10 cellular contexts compared by ENCODE assay signal in genomic region chr20:59043698-59044097, GRCh38. TPM values are rescaled to one million over a fixed set of nuclear protein-coding genes. Genes with fewer than 3 reads are reported as not detected.
DNase-seq lines count a peak whose midpoint lies in the region; ATAC-seq and TF ChIP-seq lines count a peak whose summit lies in the region.
"Had no signal": no experiment of that assay in that cellular context is flagged by ENCODE, and none has a peak within 500 bp of the region (broad histone marks: within the 10 kb centered on the region; RNA-seq: fewer than 3 reads in every experiment).

No MANE protein-coding gene starts in this region.

- peak overlapping the region; percentile 74 for H3K4me3 Mint-ChIP-seq in T-helper 1 cell treated with Interleukin-12 subunit alpha and Interleukin-12 subunit beta and Interleukin-4 antibody, amounts not matched to agents 30 μg/mL and 1 μg/mL, for 36 hours
- H3K4me3 Mint-ChIP-seq in stimulated activated effector memory CD8-positive, alpha-beta T cell treated with anti-CD3 and anti-CD28 coated beads, Interleukin-12 subunit alpha, Interleukin-12 subunit beta, amount 100 ng/mL, for 72 hours = peak overlapping the region; percentile 71

- no peaks in the 10 kb centered on the region for H3K9me2 ChIP-seq in OCI-LY7 (ENCODE audit: insufficient read depth, low read length)

- H4K20me1 ChIP-seq in OCI-LY7 (ENCODE audit: insufficient read depth, low read length) = peaks cover 21% of the 10 kb centered on the region; the same call in 1 of the 2 replicates

- intact Hi-C loops in OCI-LY7 (cut with micrococcal nuclease; ENCODE audit: unreplicated experiment) = loop anchor here (2.0 to 10.0 kb wide), 5 partner anchors 39 to 389 kb away; partner anchors contain the start of genes NELFCD and STX16

- no peak for ATAC-seq in stimulated activated effector memory CD8-positive, alpha-beta T cell treated with anti-CD3 and anti-CD28 coated beads, Interleukin-12 subunit alpha, Interleukin-12 subunit beta, amount 100 ng/mL, for 72 hours

- H3K9me3 Mint-ChIP-seq in T-helper 1 cell treated with Interleukin-12 subunit alpha and Interleukin-12 subunit beta and Interleukin-4 antibody, amounts not matched to agents 30 μg/mL and 1 μg/mL, for 36 hours = no peaks in the 10 kb centered on the region
- no peaks in the 10 kb centered on the region for H3K9me3 Mint-ChIP-seq in stimulated activated effector memory CD8-positive, alpha-beta T cell treated with anti-CD3 and anti-CD28 coated beads, Interleukin-12 subunit alpha, Interleukin-12 subunit beta, amount 100 ng/mL, for 72 hours

- peaks cover 53% of the 10 kb centered on the region for H3K4me1 ChIP-seq in OCI-LY7 (ENCODE audit: insufficient read depth, low read length, poor library complexity, severe bottlenecking)

- peak overlapping the region; percentile 86 for H3K4me3 ChIP-seq in OCI-LY7 (ENCODE audit: low read depth, low read length, poor library complexity, severe bottlenecking)

- POLR2A ChIA-PET in OCI-LY7 (lab: Charles Lee) = interaction anchor here (0.5 to 4.1 kb wide), 17 partner anchors 11 to 167 kb away, joined by 3 to 32 read pairs (median 5); partner anchors contain the start of gene ATP5F1E

- H3K79me2 ChIP-seq in OCI-LY7 (ENCODE audit: insufficient read depth, low read depth, low read length) = peaks cover 39% of the 10 kb centered on the region

- no peaks in the 10 kb centered on the region for H3K27me3 Mint-ChIP-seq in T-helper 1 cell treated with Interleukin-12 subunit alpha and Interleukin-12 subunit beta and Interleukin-4 antibody, amounts not matched to agents 30 μg/mL and 1 μg/mL, for 36 hours (ENCODE audit: low read depth)

- H2AFZ ChIP-seq in OCI-LY7 (ENCODE audit: low read length) = peak overlapping the region; percentile 89

- peaks cover 38% of the 10 kb centered on the region for H3K4me1 Mint-ChIP-seq in T-helper 1 cell treated with Interleukin-12 subunit alpha and Interleukin-12 subunit beta and Interleukin-4 antibody, amounts not matched to agents 30 μg/mL and 1 μg/mL, for 36 hours (ENCODE audit: low read depth)
- peaks cover 49% of the 10 kb centered on the region for H3K4me1 Mint-ChIP-seq in stimulated activated effector memory CD8-positive, alpha-beta T cell treated with anti-CD3 and anti-CD28 coated beads, Interleukin-12 subunit alpha, Interleukin-12 subunit beta, amount 100 ng/mL, for 72 hours

- CTCF ChIA-PET in OCI-LY7 (lab: Charles Lee; ENCODE audit: unreplicated experiment) = interaction anchor here (1.0 kb wide), 1 partner anchor 27 kb away, joined by 4 read pairs; no protein-coding TSS in a partner anchor

- no peak for TF ChIP-seq CTCF in OCI-LY7 (conservative IDR thresholded peaks at IDR 0.05; ENCODE audit: low read length)

- H3K27ac Mint-ChIP-seq in T-helper 1 cell treated with Interleukin-12 subunit alpha and Interleukin-12 subunit beta and Interleukin-4 antibody, amounts not matched to agents 30 μg/mL and 1 μg/mL, for 36 hours = peak overlapping the region; percentile 57
- peak overlapping the region; percentile 93 for H3K27ac Mint-ChIP-seq in stimulated activated effector memory CD8-positive, alpha-beta T cell treated with anti-CD3 and anti-CD28 coated beads, Interleukin-12 subunit alpha, Interleukin-12 subunit beta, amount 100 ng/mL, for 72 hours

- H3K4me2 ChIP-seq in OCI-LY7 (ENCODE audit: low read length) = peak overlapping the region; percentile 98

- DNase-seq in T-helper 1 cell (no peak), OCI-LY7 (ENCODE audit: low spot score) (peak; percentile 31), epithelial cell of prostate (ENCODE audit: low read depth, low spot score) (peak; percentile 69), HUDEP-2 (lab: John Stamatoyannopoulos, UW; ENCODE audit: unreplicated experiment in 76 of 76) (no peak), NCI-H1092 treated with DMSO at 0.1 percent for 48 hours (lab: John Stamatoyannopoulos, UW) (no peak)
- DNase-seq in stimulated activated effector memory CD8-positive, alpha-beta T cell treated with anti-CD3 and anti-CD28 coated beads, Interleukin-12 subunit alpha, Interleukin-12 subunit beta, amount 100 ng/mL, for 72 hours (ENCODE audit: low spot score in 2 of 2) = peak in 1 of 2 donors; percentile 49
- DNase-seq in effector CD4-positive, alpha-beta T cell = no peak

- no peaks in the 10 kb centered on the region for H3K9me3 ChIP-seq in OCI-LY7 (ENCODE audit: low read length)

- H3K36me3 ChIP-seq in OCI-LY7 (ENCODE audit: insufficient read depth, low read length) = peaks cover 26% of the 10 kb centered on the region

- BruUV-seq in OCI-LY7 (replicated peaks; lab: Mats Ljungman, UMichigan) = no TSS peak

- peaks cover 12% of the 10 kb centered on the region for H3K36me3 Mint-ChIP-seq in T-helper 1 cell treated with Interleukin-12 subunit alpha and Interleukin-12 subunit beta and Interleukin-4 antibody, amounts not matched to agents 30 μg/mL and 1 μg/mL, for 36 hours (ENCODE audit: low read depth)
- H3K36me3 Mint-ChIP-seq in stimulated activated effector memory CD8-positive, alpha-beta T cell treated with anti-CD3 and anti-CD28 coated beads, Interleukin-12 subunit alpha, Interleukin-12 subunit beta, amount 100 ng/mL, for 72 hours = peaks cover 37% of the 10 kb centered on the region

- H3K27ac ChIP-seq in OCI-LY7 (ENCODE audit: low read depth, low read length, poor library complexity, severe bottlenecking) = peak overlapping the region; percentile 77
- H3K27ac ChIP-seq in epithelial cell of prostate = peak overlapping the region; percentile 87

RNA-seq across cellular contexts. Expression of gene PRELID3B, which starts 1.1 kb away (rescaled TPM):
- total RNA-seq in OCI-LY7 (2014; rRNA removed; shearing (Covaris generic)) = 77.2 and 99.4 TPM in 2 replicates
- total RNA-seq in OCI-LY7 (2022) = 119 and 122 TPM in 2 replicates

RNA-seq across cellular contexts. Expression of gene ATP5F1E, which starts 11.6 kb away (rescaled TPM):
- 36.7 and 42.4 TPM in 2 replicates for total RNA-seq in OCI-LY7 (2014; rRNA removed; shearing (Covaris generic))
- total RNA-seq in OCI-LY7 (2022) = 65.4 and 67.2 TPM in 2 replicates

RNA-seq across cellular contexts. Expression of gene TUBB1, which starts 24.5 kb away (rescaled TPM):
- total RNA-seq in OCI-LY7 (2014; rRNA removed; shearing (Covaris generic)) = not detected in 2 replicates
- 0.11 and 0.13 TPM in 2 replicates for total RNA-seq in OCI-LY7 (2022)
- total RNA-seq: HT1080, myocyte had no signal

RNA-seq across cellular contexts. Expression of gene CTSZ, which starts 36.6 kb away (rescaled TPM):
- total RNA-seq in OCI-LY7 (2014; rRNA removed; shearing (Covaris generic)) = 47.2 and 50.5 TPM in 2 replicates
- 81.5 and 114 TPM in 2 replicates for total RNA-seq in OCI-LY7 (2022)

Comparison
In these comparisons a context has a peak if more than half of its experiments do, and no peak if none do; other contexts are left out.
1. DNase-seq: peak in OCI-LY7 (single experiment) and epithelial cell of prostate (single experiment); none in T-helper 1 cell (0 of 5), HUDEP-2 (0 of 76), NCI-H1092 treated with DMSO at 0.1 percent for 48 hours (single experiment) and effector CD4-positive, alpha-beta T cell (single experiment).